Comparison of ENCODE assay signal across 15 cellular contexts in genomic region chr13:106529415-106530208, GRCh38. TPM values are rescaled to one million over a fixed set of nuclear protein-coding genes. Genes with fewer than 3 reads are reported as not detected.
A peak's percentile ranks its signal among the peaks of the same experiment; 100 is the strongest.
DNase-seq lines count a peak whose midpoint lies in the region; ATAC-seq and TF ChIP-seq lines count a peak whose summit lies in the region.
"Had no signal": no experiment of that assay in that cellular context is flagged by ENCODE, and none has a peak within 500 bp of the region (broad histone marks: within the 10 kb centered on the region; RNA-seq: fewer than 3 reads in every experiment).

No MANE protein-coding gene starts in this region.

- H3K36me3 Mint-ChIP-seq in neural crest cell (ENCODE audit: low read depth): peaks cover 15% of the 10 kb centered on the region

- no peaks in the 10 kb centered on the region for H3K9me3 Mint-ChIP-seq in neural crest cell
- H3K9me3 Mint-ChIP-seq: activated B cell treated with CpG ODN at 0.5 μM for 24 hours had no signal

- TF ChIP-seq CTCF in neural crest cell (conservative IDR thresholded peaks at IDR 0.05) (no peak), osteoblast (IDR thresholded peaks at IDR 0.05; ENCODE audit: extremely low read depth, low read depth, low read length) (no peak)

- H3K9me3 ChIP-seq in BLaER1 treated with 17β-estradiol and CSF1 and Interleukin-3, amounts not matched to agents 10 nM and 100 nM (replicated peaks in 1 of 11): no peaks in the 10 kb centered on the region
- no peaks in the 10 kb centered on the region for H3K9me3 ChIP-seq in osteoblast (ENCODE audit: low read depth, low read length)

- peaks cover 97% of the 10 kb centered on the region for H3K79me2 ChIP-seq in osteoblast (ENCODE audit: insufficient read depth, low read length)

- H3K27me3 ChIP-seq in BLaER1 treated with 17β-estradiol and CSF1 and Interleukin-3, amounts not matched to agents 10 nM and 100 nM: no peaks in the 10 kb centered on the region
- H3K27me3 ChIP-seq in osteoblast (ENCODE audit: insufficient read depth, low read length): no peaks in the 10 kb centered on the region

- H3K4me2 ChIP-seq in BLaER1 treated with 17β-estradiol and CSF1 and Interleukin-3, amounts not matched to agents 10 nM and 100 nM: peak overlapping the region in 8 of 11 experiments; percentile 4 to 99 (median 96); a peak in 13 of 22 replicates
- no peak overlapping the region for H3K4me2 ChIP-seq in osteoblast (ENCODE audit: insufficient read depth, low read length)

- peaks cover 17 to 73% (median 49%) of the 10 kb centered on the region in 10 experiments for H3K4me1 ChIP-seq in BLaER1 treated with 17β-estradiol and CSF1 and Interleukin-3, amounts not matched to agents 10 nM and 100 nM
- peaks cover 4% of the 10 kb centered on the region for H3K4me1 ChIP-seq in osteoblast (ENCODE audit: insufficient read depth, low read length)

- peak overlapping the region; percentile 96 for H3K4me3 Mint-ChIP-seq in neural crest cell
- H3K4me3 Mint-ChIP-seq: activated B cell treated with CpG ODN at 0.5 μM for 24 hours had no signal

- peak overlapping the region; percentile 37 for H3K27ac Mint-ChIP-seq in neural crest cell (ENCODE audit: unreplicated experiment)
- H3K27ac Mint-ChIP-seq: activated B cell treated with CpG ODN at 0.5 μM for 24 hours had no signal

- peaks cover 10% of the 10 kb centered on the region for H3K27me3 Mint-ChIP-seq in neural crest cell (ENCODE audit: low read depth)

- ATAC-seq in HG02840 (IDR thresholded peaks at IDR 0.05; ENCODE audit: low FRiP score, unreplicated experiment) (no peak), GM21515 (IDR thresholded peaks at IDR 0.05; ENCODE audit: unreplicated experiment) (no peak)
- ATAC-seq: sciatic nerve had no signal

- H3K4me3 ChIP-seq in BLaER1 treated with 17β-estradiol and CSF1 and Interleukin-3, amounts not matched to agents 10 nM and 100 nM: no peak overlapping the region
- no peak overlapping the region for H3K4me3 ChIP-seq in osteoblast (ENCODE audit: insufficient read depth, low read length)

- peaks cover 86% of the 10 kb centered on the region for H3K4me1 Mint-ChIP-seq in neural crest cell

- no peak overlapping the region for H3K27ac ChIP-seq in BLaER1 treated with 17β-estradiol and CSF1 and Interleukin-3, amounts not matched to agents 10 nM and 100 nM
- peak overlapping the region; percentile 2 for H3K27ac ChIP-seq in epithelial cell of prostate
- H3K27ac ChIP-seq in osteoblast (ENCODE audit: low read depth, low read length): no peak overlapping the region

- peaks cover 0 to 100% (median 44%) of the 10 kb centered on the region in 11 experiments; a peak in 15 of 22 replicates for H4K20me1 ChIP-seq in BLaER1 treated with 17β-estradiol and CSF1 and Interleukin-3, amounts not matched to agents 10 nM and 100 nM
- H4K20me1 ChIP-seq in osteoblast (ENCODE audit: insufficient read depth, low read length): peaks cover 15% of the 10 kb centered on the region

- DNase-seq in SK-N-DZ (ENCODE audit: low spot score): peak; percentile 46
- DNase-seq in epithelial cell of prostate (ENCODE audit: low read depth, low spot score): no peak
- no peak for DNase-seq in neural crest cell (ENCODE audit: low read depth, low spot score)
- no peak for DNase-seq in osteoblast (ENCODE audit: insufficient read length, low spot score, missing footprints)
- DNase-seq in NOMO-1 treated with dmso at 0.1 percent for 144 hours (lab: John Stamatoyannopoulos, UW; ENCODE audit: unreplicated experiment): no peak
- DNase-seq: activated B cell treated with CpG ODN at 0.5 μM for 24 hours; activated T-cell treated with anti-CD3 and anti-CD28 coated beads, Interleukin-2, amount 50 U/mL, for 1 hour; DMS79; HCEC 1CT; midbrain; SIG-M5 had no signal

- no peak overlapping the region; a peak in 2 of 22 replicates for H3K9ac ChIP-seq in BLaER1 treated with 17β-estradiol and CSF1 and Interleukin-3, amounts not matched to agents 10 nM and 100 nM

- H3K36me3 ChIP-seq in BLaER1 treated with 17β-estradiol and CSF1 and Interleukin-3, amounts not matched to agents 10 nM and 100 nM: peaks cover 0 to 75% (median 6%) of the 10 kb centered on the region in 11 experiments; a peak in 13 of 22 replicates
- peaks cover 3% of the 10 kb centered on the region for H3K36me3 ChIP-seq in osteoblast (ENCODE audit: insufficient read depth, low read length)

- no peak overlapping the region for H2AFZ ChIP-seq in osteoblast (ENCODE audit: low read length)

RNA-seq across cellular contexts. Expression of gene EFNB2, which starts 5.8 kb away (rescaled TPM):
- polyA plus RNA-seq in SK-N-DZ (2014; cell fraction: cytosol; rRNA removed): 5.8 and 5.9 TPM in 2 replicates
- 4.6 TPM in 2 replicates for polyA plus RNA-seq in SK-N-DZ (2014; cell fraction: nucleus; rRNA removed)
- total RNA-seq in neural crest cell: 79.4 and 83.1 TPM in 2 replicates
- 10.0 and 17.0 TPM in 2 replicates for total RNA-seq in osteoblast

RNA-seq across cellular contexts. Expression of gene ARGLU1, which starts 38.3 kb away (rescaled TPM):
- 130 and 143 TPM in 2 replicates for polyA plus RNA-seq in SK-N-DZ (2014; cell fraction: cytosol; rRNA removed)
- 867 and 1,028 TPM in 2 replicates for polyA plus RNA-seq in SK-N-DZ (2014; cell fraction: nucleus; rRNA removed)
- total RNA-seq in neural crest cell (142 and 148 TPM in 2 replicates), osteoblast (42.0 and 51.0 TPM in 2 replicates)
